ENCODE assay signal across 2 cellular contexts in genomic region chr15:67715166-67715565, GRCh38.
A peak's percentile ranks its signal among the peaks of the same experiment; 100 is the strongest.
TF ChIP-seq lines count a peak whose summit lies in the region.

No MANE protein-coding gene starts in this region.

TF ChIP-seq in HEK293, 187 proteins besides CTCF, POLR2A, EP300 and RAD21 (continued from another document and continues in another):
- TF ChIP-seq ZNF311 (tag by site-specific recombination; IDR thresholded peaks at IDR 0.05; ENCODE audit: borderline replicate concordance) (no peak), ZNF600 (tag by site-specific recombination; IDR thresholded peaks at IDR 0.05) (peak; percentile 69), ZNF843 (tag by site-specific recombination; IDR thresholded peaks at IDR 0.05) (peak; percentile 50; the same call in 1 of the 2 replicates), PRDM6 (tag by site-specific recombination; IDR thresholded peaks at IDR 0.05) (peak; percentile 89), ZNF362 (tag by site-specific recombination; IDR thresholded peaks at IDR 0.05) (peak; percentile 59; the same call in 1 of the 2 replicates), ELK4 (IDR thresholded peaks at IDR 0.05; ENCODE audit: borderline replicate concordance, low read depth, low read length) (no peak), ZNF366 (tag by site-specific recombination; conservative IDR thresholded peaks at IDR 0.05) (no peak), ZNF18 (tag by site-specific recombination; IDR thresholded peaks at IDR 0.05) (0 out of 2 replicates have a peak, but pooled peaks have one; percentile 19), PRDM1 (tag by site-specific recombination; IDR thresholded peaks at IDR 0.05) (peak; percentile 39), FEZF1 (tag by site-specific recombination; IDR thresholded peaks at IDR 0.05) (peak; percentile 78), PRDM4 (tag by site-specific recombination; IDR thresholded peaks at IDR 0.05) (peak; percentile 67), MZF1 (tag by site-specific recombination; IDR thresholded peaks at IDR 0.05; ENCODE audit: borderline replicate concordance) (peak; percentile 83)

TF ChIP-seq in K562, 482 proteins besides CTCF, POLR2A, EP300 and RAD21 (continued from another document):
- no peak for TF ChIP-seq PBX2 (CRISPR knock-in tag; IDR thresholded peaks at IDR 0.05; ENCODE audit: low read depth)
- 0 out of 2 replicates have a peak, but pooled peaks have one; percentile 31 for TF ChIP-seq PBX2 (tag; conservative IDR thresholded peaks at IDR 0.05; ENCODE audit: low read depth)
- TF ChIP-seq RCOR1 (IDR thresholded peaks at IDR 0.05; ENCODE audit: borderline replicate concordance in 1 of 2, low read depth in 2 of 2, low read length in 2 of 2): no peak
- TF ChIP-seq HBP1 (CRISPR knock-in tag; IDR thresholded peaks at IDR 0.05): no peak
- TF ChIP-seq ZC3H11A (IDR thresholded peaks at IDR 0.05; ENCODE audit: low read depth, low read length): no peak
TF ChIP-seq in K562: peak in this region for 2.
